ENCODE assay signal across 8 cellular contexts in the genomic region with DNA sequence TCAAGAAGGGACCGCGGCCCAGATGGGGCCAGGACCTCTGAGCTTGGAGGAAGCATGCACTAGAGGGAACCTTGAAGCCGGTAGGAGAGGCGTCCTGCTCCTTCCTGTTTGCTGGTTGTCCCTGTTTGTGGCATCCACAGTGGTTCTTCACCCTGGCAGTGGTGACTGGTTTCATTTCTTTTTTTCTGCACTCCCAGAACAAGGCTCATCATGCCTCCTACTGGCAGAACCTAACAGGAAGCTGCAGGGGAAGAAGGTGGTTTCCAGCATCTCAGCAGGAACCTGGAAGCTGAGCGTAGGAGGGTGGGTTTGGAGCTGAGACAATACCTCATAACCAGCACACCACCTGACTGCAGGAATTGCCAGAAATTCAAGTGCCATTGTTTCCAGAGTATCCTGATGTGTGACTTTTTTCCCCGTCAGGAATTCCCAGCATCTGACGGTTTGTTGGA. TPM values are rescaled to one million over a fixed set of nuclear protein-coding genes. Genes with fewer than 3 reads are reported as not detected.
DNase-seq lines count a peak whose midpoint lies in the region; ATAC-seq and TF ChIP-seq lines count a peak whose summit lies in the region.

No MANE protein-coding gene starts in this region.

- DNase-seq in SKM-1 (lab: John Stamatoyannopoulos, UW; ENCODE audit: unreplicated experiment) (peak; percentile 82), epithelial cell of proximal tubule (ENCODE audit: low read depth) (no peak), myocyte (ENCODE audit: low read depth) (peak; percentile 43), NCI-H774 (lab: John Stamatoyannopoulos, UW) (no peak), OCI-M2 (lab: John Stamatoyannopoulos, UW; ENCODE audit: unreplicated experiment) (no peak)

- peaks cover 5% of the 10 kb centered on the region for H3K4me1 ChIP-seq in DOHH2 (ENCODE audit: control insufficient read depth, low read length)

- H3K27me3 ChIP-seq in DOHH2 (ENCODE audit: control insufficient read depth, low read length), result no peaks in the 10 kb centered on the region

- H3K27ac ChIP-seq in DOHH2 (ENCODE audit: low read depth, low read length), result no peak overlapping the region

- H3K36me3 ChIP-seq in DOHH2 (ENCODE audit: control insufficient read depth, low read length), result no peaks in the 10 kb centered on the region

- ATAC-seq in GM19351 (IDR thresholded peaks at IDR 0.05; ENCODE audit: unreplicated experiment) (peak; percentile 68), HG03342 (IDR thresholded peaks at IDR 0.05; ENCODE audit: unreplicated experiment) (peak; percentile 88)

- peaks cover 12% of the 10 kb centered on the region for H3K79me2 ChIP-seq in DOHH2 (ENCODE audit: control insufficient read depth, low read length)

- H3K4me3 ChIP-seq in DOHH2 (ENCODE audit: low read length), result no peak overlapping the region
- no peak overlapping the region for H3K4me3 ChIP-seq in epithelial cell of proximal tubule (ENCODE audit: low read depth, low read length)

- no peaks in the 10 kb centered on the region for H3F3A ChIP-seq in DOHH2 (ENCODE audit: control insufficient read depth, insufficient read depth)

- H3K9me2 ChIP-seq in DOHH2 (replicated peaks; ENCODE audit: control insufficient read depth, low read length), result no peaks in the 10 kb centered on the region

- no peaks in the 10 kb centered on the region for H4K20me1 ChIP-seq in DOHH2 (ENCODE audit: control insufficient read depth, insufficient read depth, low read depth, low read length)

- no peaks in the 10 kb centered on the region for H3K9me3 ChIP-seq in DOHH2 (ENCODE audit: control insufficient read depth, insufficient read depth, low read length)

- H3K4me2 ChIP-seq in DOHH2 (ENCODE audit: low read length), result no peak overlapping the region

- TF ChIP-seq CTCF in DOHH2 (IDR thresholded peaks at IDR 0.05; ENCODE audit: low read depth, low read length, poor library complexity, severe bottlenecking) (peak; percentile 43), epithelial cell of proximal tubule (conservative IDR thresholded peaks at IDR 0.05; ENCODE audit: low read depth, low read length) (peak; percentile 75)

RNA-seq across cellular contexts. Expression of a gene that starts 5.8 kb away (rescaled TPM):
- total RNA-seq in epithelial cell of proximal tubule (12.5 and 14.0 TPM in 2 replicates), myocyte (10.4 and 10.6 TPM in 2 replicates)
- 13.5 TPM for polyA plus RNA-seq in myocyte (2012)

RNA-seq across cellular contexts. Expression of a gene that starts 14.3 kb away (rescaled TPM):
- total RNA-seq in epithelial cell of proximal tubule, result not detected in 2 replicates
- not detected in 2 replicates for total RNA-seq in myocyte
- 0.24 TPM for polyA plus RNA-seq in myocyte (2012)

RNA-seq across cellular contexts. Expression of a gene that starts 15.9 kb away (rescaled TPM):
- total RNA-seq in epithelial cell of proximal tubule (57.6 and 79.8 TPM in 2 replicates), myocyte (94.1 and 105 TPM in 2 replicates)
- 255 TPM for polyA plus RNA-seq in myocyte (2012)

RNA-seq across cellular contexts. Expression of a gene that starts 55.0 kb away (rescaled TPM):
- total RNA-seq in epithelial cell of proximal tubule, result 2.2 and 3.0 TPM in 2 replicates
- total RNA-seq in myocyte, result 0.29 and 0.94 TPM in 2 replicates
- polyA plus RNA-seq in myocyte (2012), result 0.11 TPM

Comparison
In these comparisons a context has a peak if more than half of its experiments do, and no peak if none do; other contexts are left out.
1. DNase-seq: peak in SKM-1 (single experiment) and myocyte (single experiment); none in epithelial cell of proximal tubule (single experiment), NCI-H774 (single experiment) and OCI-M2 (single experiment).